ENCODE assay signal across 17 cellular contexts in the genomic region with DNA sequence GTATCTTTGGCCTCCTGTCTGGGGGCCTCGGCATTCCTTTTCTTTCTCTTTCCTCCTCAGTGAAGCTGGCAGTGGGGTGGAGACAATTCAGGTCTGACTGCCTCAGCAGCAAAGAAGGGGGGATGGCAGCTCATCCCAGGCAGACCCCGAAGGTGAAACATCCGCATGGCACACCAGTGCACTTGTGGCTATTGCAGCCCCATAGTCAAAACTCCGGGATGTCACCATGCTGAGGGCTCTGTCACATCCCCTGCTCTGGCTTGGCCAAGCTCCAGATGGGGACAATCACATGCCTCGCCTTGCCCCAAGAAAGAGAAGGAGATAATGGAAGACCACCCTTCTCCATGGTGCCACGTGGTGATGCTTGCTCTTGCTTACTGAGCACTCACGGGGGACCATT.
A peak's percentile ranks its signal among the peaks of the same experiment; 100 is the strongest.
DNase-seq lines count a peak whose midpoint lies in the region; ATAC-seq and TF ChIP-seq lines count a peak whose summit lies in the region.
"Had no signal": no experiment of that assay in that cellular context is flagged by ENCODE, and none has a peak within 500 bp of the region (broad histone marks: within the 10 kb centered on the region; RNA-seq: fewer than 3 reads in every experiment).

No MANE protein-coding gene starts in this region.

- TF ChIP-seq CTCF in heart left ventricle (IDR thresholded peaks at IDR 0.05), result no peak
- no peak for TF ChIP-seq CTCF in activated B cell treated with CpG ODN at 0.5 μM for 24 hours (IDR thresholded peaks at IDR 0.05)
- TF ChIP-seq CTCF in HFFc6 (IDR thresholded peaks at IDR 0.05), result no peak

- H3K27ac Mint-ChIP-seq in activated B cell treated with CpG ODN at 0.5 μM for 24 hours (no peak overlapping the region), naive B cell (peak overlapping the region in 3 of 6 donors; percentile 75 to 96 (median 92)), HFFc6 (no peak overlapping the region)
- H3K27ac Mint-ChIP-seq: activated T-cell treated with anti-CD3 and anti-CD28 coated beads, Interleukin-2, amount 50 U/mL, for 72 hours had no signal

- H3K9me3 Mint-ChIP-seq in activated B cell treated with CpG ODN at 0.5 μM for 24 hours (no peaks in the 10 kb centered on the region), naive B cell (no peaks in the 10 kb centered on the region), HFFc6 (no peaks in the 10 kb centered on the region)
- H3K9me3 Mint-ChIP-seq: activated T-cell treated with anti-CD3 and anti-CD28 coated beads, Interleukin-2, amount 50 U/mL, for 72 hours had no signal

- H3K4me1 Mint-ChIP-seq in activated B cell treated with CpG ODN at 0.5 μM for 24 hours (peaks cover 68% of the 10 kb centered on the region), naive B cell (peaks cover 64 to 79% (median 70%) of the 10 kb centered on the region in 3 donors), HFFc6 (ENCODE audit: low read depth) (no peaks in the 10 kb centered on the region)

- H3K27me3 ChIP-seq in right cardiac atrium (ENCODE audit: control insufficient read depth, insufficient read depth) (no peaks in the 10 kb centered on the region), heart left ventricle (no peaks in the 10 kb centered on the region), SJCRH30 (peaks cover 24% of the 10 kb centered on the region)

- intact Hi-C loops in right cardiac atrium (cut with DNase I), result no loop called here
- intact Hi-C loops in heart left ventricle (cut with DNase I), result no loop called here
- intact Hi-C loops in activated B cell treated with CpG ODN at 0.5 μM for 24 hours (cut with micrococcal nuclease), result no loop called here

- no peaks in the 10 kb centered on the region for H3K36me3 ChIP-seq in heart left ventricle
- no peaks in the 10 kb centered on the region for H3K36me3 ChIP-seq in SJCRH30

- H3K4me3 ChIP-seq in right cardiac atrium (ENCODE audit: low read length) (no peak overlapping the region), heart left ventricle (no peak overlapping the region), SJCRH30 (no peak overlapping the region)

- H3K9me3 ChIP-seq in right cardiac atrium (ENCODE audit: control insufficient read depth, low read length), result no peaks in the 10 kb centered on the region
- H3K9me3 ChIP-seq in heart left ventricle, result peaks cover 0 to 6% (median 0%) of the 10 kb centered on the region in 12 donors
- no peaks in the 10 kb centered on the region for H3K9me3 ChIP-seq in SJCRH30 (replicated peaks)

- H3K4me3 Mint-ChIP-seq in activated B cell treated with CpG ODN at 0.5 μM for 24 hours (peak overlapping the region; percentile 46), naive B cell (peak overlapping the region in 6 of 8 donors; percentile 38 to 94 (median 76)), HFFc6 (no peak overlapping the region)
- H3K4me3 Mint-ChIP-seq: activated T-cell treated with anti-CD3 and anti-CD28 coated beads, Interleukin-2, amount 50 U/mL, for 72 hours had no signal

- H3K27ac ChIP-seq in right cardiac atrium (ENCODE audit: low read length) (peak overlapping the region; percentile 48), heart left ventricle (peak overlapping the region in 5 of 12 donors; percentile 46 to 75 (median 65)), SJCRH30 (no peak overlapping the region)
- H3K27ac ChIP-seq: epithelial cell of prostate, KMS-11 had no signal

- WGBS in right cardiac atrium, result 71% methylated on average over 7 of the region's 7 CpGs
- WGBS in heart left ventricle, 4 donors, result 75 to 82% (median 78%) methylated on average over 4 to 7 of the region's 7 CpGs

- H3K36me3 Mint-ChIP-seq in activated B cell treated with CpG ODN at 0.5 μM for 24 hours (ENCODE audit: low read depth), result no peaks in the 10 kb centered on the region
- no peaks in the 10 kb centered on the region for H3K36me3 Mint-ChIP-seq in naive B cell
- no peaks in the 10 kb centered on the region for H3K36me3 Mint-ChIP-seq in HFFc6 (ENCODE audit: low read depth)

- no peak for DNase-seq in right cardiac atrium
- no peak for DNase-seq in heart left ventricle
- DNase-seq in activated B cell treated with CpG ODN at 0.5 μM for 24 hours, result no peak
- no peak for DNase-seq in naive B cell
- DNase-seq in dermis blood vessel endothelial cell, result no peak
- no peak for DNase-seq in HFFc6
- DNase-seq in SJCRH30, result no peak
- DNase-seq: activated CD4-positive, alpha-beta T cell treated with anti-CD3 and anti-CD28 coated beads, Interleukin-2, amount 50 U/mL, for 1 hour; activated T-cell treated with anti-CD3 and anti-CD28 coated beads, Interleukin-2, amount 50 U/mL, for 72 hours; mesendoderm; NCI-H1436 treated with DMSO at 0.1 percent for 48 hours; occipital lobe; Right ventricle myocardium superior; T1000 had no signal

- no peak for TF ChIP-seq POLR2A in heart left ventricle (IDR thresholded peaks at IDR 0.05)

- H3K27me3 Mint-ChIP-seq in activated B cell treated with CpG ODN at 0.5 μM for 24 hours (no peaks in the 10 kb centered on the region), naive B cell (no peaks in the 10 kb centered on the region), HFFc6 (ENCODE audit: insufficient read depth) (peaks cover 67% of the 10 kb centered on the region)

- no peaks in the 10 kb centered on the region for H3K4me1 ChIP-seq in right cardiac atrium (ENCODE audit: control insufficient read depth, insufficient read depth, low read length)
- peaks cover 0 to 37% (median 20%) of the 10 kb centered on the region in 12 donors for H3K4me1 ChIP-seq in heart left ventricle
- H3K4me1 ChIP-seq in SJCRH30, result peaks cover 8% of the 10 kb centered on the region; the same call in 1 of the 2 replicates

- POLR2A ChIA-PET in activated B cell treated with CpG ODN at 0.5 μM for 24 hours (lab: Charles Lee), result interaction anchor here (1.0 to 1.9 kb wide), 4 partner anchors 18 to 60 kb away, joined by 5 to 14 read pairs (median 6); partner anchors contain the start of gene RBM38

- CTCF ChIA-PET in activated B cell treated with CpG ODN at 0.5 μM for 24 hours (lab: Charles Lee), result no interaction called here

- ATAC-seq in right cardiac atrium (no peak), heart left ventricle (no peak), activated B cell treated with CpG ODN at 0.5 μM for 24 hours (ENCODE audit: low read depth) (no peak), naive B cell (ENCODE audit: low read depth in 2 of 2) (no peak), GM19467 (IDR thresholded peaks at IDR 0.05; ENCODE audit: unreplicated experiment) (no peak)
